19 cellular contexts compared by ENCODE assay signal in the genomic region with DNA sequence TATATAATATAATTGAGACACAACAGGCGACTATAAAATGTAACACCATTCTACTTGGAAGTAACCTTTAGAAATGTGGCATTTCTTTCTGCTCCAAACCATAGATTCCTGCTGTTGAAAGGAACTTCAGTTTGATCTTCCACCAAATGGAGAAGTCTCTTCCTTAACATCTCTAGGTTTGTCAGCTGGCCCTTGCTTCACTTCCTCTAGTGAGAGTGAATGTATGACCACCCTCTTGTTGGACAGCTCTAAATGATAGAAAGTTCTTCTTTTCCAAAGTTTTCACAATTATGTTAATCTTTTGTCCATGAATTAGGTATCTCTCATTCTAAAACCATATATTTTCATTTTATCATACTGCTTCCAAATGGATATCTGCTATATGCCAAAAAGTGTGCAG.
"Had no signal": no experiment of that assay in that cellular context is flagged by ENCODE, and none has a peak within 500 bp of the region (broad histone marks: within the 10 kb centered on the region; RNA-seq: fewer than 3 reads in every experiment).

No MANE protein-coding gene starts in this region.

- ATAC-seq: activated CD4-positive, alpha-beta T cell treated with anti-CD3 and anti-CD28 coated beads for 36 hours; activated CD8-positive, alpha-beta memory T cell treated with anti-CD3 and anti-CD28 coated beads, Interleukin-2, amount 10 ng/mL, durations not matched to agents 7 days and 5 days; activated CD8-positive, alpha-beta T cell treated with anti-CD3 and anti-CD28 coated beads, Interleukin-2, amount 10 ng/mL, durations not matched to agents 7 days and 5 days; activated naive CD4-positive, alpha-beta T cell treated with anti-CD3 and anti-CD28 coated beads, Interleukin-2, amount 50 U/mL, for 72 hours; left cardiac atrium; right lobe of liver; stimulated activated effector memory CD8-positive, alpha-beta T cell treated with anti-CD3 and anti-CD28 coated beads, Interleukin-12 subunit alpha, Interleukin-12 subunit beta, amount 100 ng/mL, for 72 hours had no signal

- DNase-seq: activated B cell treated with CpG ODN at 0.5 μM for 24 hours; activated CD4-positive, alpha-beta T cell treated with anti-CD3 and anti-CD28 coated beads for 36 hours; activated CD8-positive, alpha-beta memory T cell treated with anti-CD3 and anti-CD28 coated beads, Interleukin-2, amount 10 ng/mL, durations not matched to agents 7 days and 5 days; activated CD8-positive, alpha-beta T cell treated with anti-CD3 and anti-CD28 coated beads, Interleukin-2, amount 10 ng/mL, durations not matched to agents 7 days and 5 days; activated T-cell treated with anti-CD3 and anti-CD28 coated beads, Interleukin-2, amount 50 U/mL, for 48 hours; central memory CD4-positive, alpha-beta T cell; esophagus squamous epithelium; foreskin melanocyte; left cardiac atrium; mammary epithelial cell; naive B cell; nephron progenitor cell; right lobe of liver; stimulated activated CD4-positive, alpha-beta T cell treated with anti-CD3 and anti-CD28 coated beads, Interleukin-12 subunit alpha, Interleukin-12 subunit beta, amount 100 ng/mL, for 4 hours; stimulated activated CD4-positive, alpha-beta T cell treated with anti-CD3 and anti-CD28 coated beads, Interleukin-4, amount 100 ng/mL, for 1 hour; T1000; trophoblast cell had no signal
